In the genomic region with DNA sequence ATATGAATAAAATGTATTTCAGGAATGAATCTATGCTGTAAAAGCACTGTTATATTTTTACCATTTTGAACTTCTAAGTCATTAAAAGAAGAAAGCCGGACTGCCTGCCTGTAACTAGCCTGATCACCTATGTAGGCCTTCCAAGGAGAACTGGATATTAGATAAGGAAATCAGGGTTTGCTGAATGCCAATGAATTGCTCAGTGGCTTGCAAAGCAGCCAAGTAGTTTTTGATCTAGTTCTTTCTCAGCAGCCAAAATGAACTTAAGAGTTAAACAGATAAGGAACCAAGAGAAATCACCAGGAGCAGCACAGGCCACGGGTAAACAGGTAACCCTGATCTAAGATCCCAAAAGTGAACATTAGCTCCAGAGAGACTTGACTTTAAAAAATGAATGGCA, we compare ENCODE assay signal across 16 cellular contexts. TPM values are rescaled to one million over a fixed set of nuclear protein-coding genes. Genes with fewer than 3 reads are reported as not detected.
DNase-seq lines count a peak whose midpoint lies in the region; ATAC-seq and TF ChIP-seq lines count a peak whose summit lies in the region.
"Had no signal": no experiment of that assay in that cellular context is flagged by ENCODE, and none has a peak within 500 bp of the region (broad histone marks: within the 10 kb centered on the region; RNA-seq: fewer than 3 reads in every experiment).

No MANE protein-coding gene starts in this region.

- H3K27ac Mint-ChIP-seq in CD4-positive, alpha-beta T cell = no peak overlapping the region
- H3K27ac Mint-ChIP-seq: natural killer cell; stimulated activated memory B cell treated with anti-CD40 and anti-IgM and Interleukin-4, amounts not matched to agents 10 μg/mL and 1 μg/mL and 100 μg/mL, for 72 hours; T-cell had no signal

- no peaks in the 10 kb centered on the region for H3K9me3 ChIP-seq in CD4-positive, alpha-beta T cell (ENCODE audit: control insufficient read depth, low read length)
- no peaks in the 10 kb centered on the region for H3K9me3 ChIP-seq in OCI-LY7 (ENCODE audit: low read length)

- BruUV-seq in OCI-LY7 (replicated peaks; lab: Mats Ljungman, UMichigan) = no TSS peak

- peak overlapping the region; percentile 21 for H3K4me3 Mint-ChIP-seq in CD4-positive, alpha-beta T cell
- H3K4me3 Mint-ChIP-seq: natural killer cell; stimulated activated memory B cell treated with anti-CD40 and anti-IgM and Interleukin-4, amounts not matched to agents 10 μg/mL and 1 μg/mL and 100 μg/mL, for 72 hours; T-cell had no signal

- no peaks in the 10 kb centered on the region for H4K20me1 ChIP-seq in OCI-LY7 (ENCODE audit: insufficient read depth, low read length)

- no peaks in the 10 kb centered on the region; the same call in 1 of the 2 replicates for H3K79me2 ChIP-seq in OCI-LY7 (ENCODE audit: insufficient read depth, low read depth, low read length)

- TF ChIP-seq CTCF in CD4-positive, alpha-beta T cell (IDR thresholded peaks at IDR 0.05) = no peak
- TF ChIP-seq CTCF in WI38 (IDR thresholded peaks at IDR 0.05; ENCODE audit: low read depth, low read length) (no peak), fibroblast of pulmonary artery (IDR thresholded peaks at IDR 0.05; ENCODE audit: low read length, missing control alignments) (no peak), OCI-LY7 (conservative IDR thresholded peaks at IDR 0.05; ENCODE audit: low read length) (no peak)

- DNase-seq in CD4-positive, alpha-beta T cell = no peak
- DNase-seq in fibroblast of pulmonary artery (ENCODE audit: low read depth) (no peak), skeletal muscle cell (ENCODE audit: low read depth) (no peak), hypothalamus (lab: John Stamatoyannopoulos, UW) (no peak), posterior vena cava (ENCODE audit: low spot score) (no peak), OCI-LY7 (ENCODE audit: low spot score) (no peak), HuH-7.5 (ENCODE audit: low spot score) (no peak)
- DNase-seq: activated CD4-positive, CD25-positive, alpha-beta regulatory T cell; activated naive CD4-positive, alpha-beta T cell treated with Interleukin-2 at 50 U/mL for 16 hours; natural killer cell; NCI-H2081 treated with DMSO at 0.1 percent for 48 hours; right cardiac atrium; T-cell had no signal

- no peaks in the 10 kb centered on the region for H3K9me3 Mint-ChIP-seq in CD4-positive, alpha-beta T cell
- H3K9me3 Mint-ChIP-seq: natural killer cell; stimulated activated memory B cell treated with anti-CD40 and anti-IgM and Interleukin-4, amounts not matched to agents 10 μg/mL and 1 μg/mL and 100 μg/mL, for 72 hours; T-cell had no signal

- CTCF ChIA-PET in CD4-positive, alpha-beta T cell (lab: Charles Lee) = interaction anchor here (1.5 kb wide), 1 partner anchor 11 kb away, joined by 3 read pairs; no protein-coding TSS in a partner anchor
- CTCF ChIA-PET in OCI-LY7 (lab: Charles Lee; ENCODE audit: unreplicated experiment) = no interaction called here

- H3K27ac ChIP-seq in CD4-positive, alpha-beta T cell (ENCODE audit: low read depth, low read length) = no peak overlapping the region
- no peak overlapping the region for H3K27ac ChIP-seq in OCI-LY7 (ENCODE audit: low read depth, low read length, poor library complexity, severe bottlenecking)

- intact Hi-C loops in CD4-positive, alpha-beta T cell (cut with DNase I, micrococcal nuclease) = no loop called here
- intact Hi-C loops in posterior vena cava (cut with DNase I) (loop anchor here in 1 of 2 donors (1.0 kb wide), 1 partner anchor 23 kb away; no protein-coding TSS in a partner anchor), OCI-LY7 (cut with micrococcal nuclease; ENCODE audit: unreplicated experiment) (no loop called here)

- H3K4me2 ChIP-seq in OCI-LY7 (ENCODE audit: low read length) = no peak overlapping the region

- no peaks in the 10 kb centered on the region for H3K36me3 ChIP-seq in OCI-LY7 (ENCODE audit: insufficient read depth, low read length)

- H3K4me1 Mint-ChIP-seq in CD4-positive, alpha-beta T cell (ENCODE audit: low read depth) = peaks cover 44% of the 10 kb centered on the region

- no peaks in the 10 kb centered on the region for H3K27me3 Mint-ChIP-seq in CD4-positive, alpha-beta T cell
- H3K27me3 Mint-ChIP-seq: stimulated activated memory B cell treated with anti-CD40 and anti-IgM and Interleukin-4, amounts not matched to agents 10 μg/mL and 1 μg/mL and 100 μg/mL, for 72 hours; T-cell had no signal

- no peak overlapping the region for H2AFZ ChIP-seq in OCI-LY7 (ENCODE audit: low read length)

- H3K27me3 ChIP-seq in CD4-positive, alpha-beta T cell (ENCODE audit: control insufficient read depth, insufficient read depth, low read length) = no peaks in the 10 kb centered on the region

- H3K4me3 ChIP-seq in WI38 (ENCODE audit: low read depth, low read length) = peak overlapping the region; percentile 98
- H3K4me3 ChIP-seq in fibroblast of pulmonary artery (replicated peaks; ENCODE audit: low read depth, low read length) = peak overlapping the region; percentile 26
- peak overlapping the region; percentile 12 for H3K4me3 ChIP-seq in skeletal muscle cell (ENCODE audit: low read depth, low read length)
- no peak overlapping the region for H3K4me3 ChIP-seq in OCI-LY7 (ENCODE audit: low read depth, low read length, poor library complexity, severe bottlenecking)

- H3K36me3 Mint-ChIP-seq in CD4-positive, alpha-beta T cell (ENCODE audit: low read depth) = peaks cover 11% of the 10 kb centered on the region

- POLR2A ChIA-PET in CD4-positive, alpha-beta T cell (lab: Charles Lee) = no interaction called here
- POLR2A ChIA-PET in OCI-LY7 (lab: Charles Lee) = interaction anchor here (0.6 kb wide), 1 partner anchor 347 kb away, joined by 5 read pairs; no protein-coding TSS in a partner anchor

- no peaks in the 10 kb centered on the region for H3K9me2 ChIP-seq in OCI-LY7 (ENCODE audit: insufficient read depth, low read length)

- H3K4me1 ChIP-seq in OCI-LY7 (ENCODE audit: insufficient read depth, low read length, poor library complexity, severe bottlenecking) = peaks cover 5% of the 10 kb centered on the region

- no peak for ATAC-seq in CD4-positive, alpha-beta T cell (ENCODE audit: poor library complexity)
- ATAC-seq: left lobe of liver; natural killer cell; right cardiac atrium; stimulated activated memory B cell treated with anti-CD40 and anti-IgM and Interleukin-4, amounts not matched to agents 10 μg/mL and 1 μg/mL and 100 μg/mL, for 72 hours; T-cell had no signal

RNA-seq across cellular contexts. Expression of a gene that starts 3.3 kb away (rescaled TPM):
- 10 to 100 TPM; 50.8 to 55.9 TPM for total RNA-seq in CD4-positive, alpha-beta T cell
- 100 to 1,000 TPM; 346 to 547 TPM for total RNA-seq in posterior vena cava
- 28.9 and 38.3 TPM in 2 replicates for total RNA-seq in OCI-LY7 (2014; rRNA removed; shearing (Covaris generic))
- 39.2 and 40.1 TPM in 2 replicates for total RNA-seq in OCI-LY7 (2022)

Comparison
In these comparisons a context has a peak if more than half of its experiments do, and no peak if none do; other contexts are left out.
1. RNA of a gene that starts 3.3 kb away (total RNA-seq): 346 to 547 TPM in posterior vena cava; 50.8 to 55.9 TPM in CD4-positive, alpha-beta T cell and 28.9 to 40.1 TPM in OCI-LY7; every median in the first group is over 4 times any median in the second.